ENCODE assay signal across 8 cellular contexts in the genomic region with DNA sequence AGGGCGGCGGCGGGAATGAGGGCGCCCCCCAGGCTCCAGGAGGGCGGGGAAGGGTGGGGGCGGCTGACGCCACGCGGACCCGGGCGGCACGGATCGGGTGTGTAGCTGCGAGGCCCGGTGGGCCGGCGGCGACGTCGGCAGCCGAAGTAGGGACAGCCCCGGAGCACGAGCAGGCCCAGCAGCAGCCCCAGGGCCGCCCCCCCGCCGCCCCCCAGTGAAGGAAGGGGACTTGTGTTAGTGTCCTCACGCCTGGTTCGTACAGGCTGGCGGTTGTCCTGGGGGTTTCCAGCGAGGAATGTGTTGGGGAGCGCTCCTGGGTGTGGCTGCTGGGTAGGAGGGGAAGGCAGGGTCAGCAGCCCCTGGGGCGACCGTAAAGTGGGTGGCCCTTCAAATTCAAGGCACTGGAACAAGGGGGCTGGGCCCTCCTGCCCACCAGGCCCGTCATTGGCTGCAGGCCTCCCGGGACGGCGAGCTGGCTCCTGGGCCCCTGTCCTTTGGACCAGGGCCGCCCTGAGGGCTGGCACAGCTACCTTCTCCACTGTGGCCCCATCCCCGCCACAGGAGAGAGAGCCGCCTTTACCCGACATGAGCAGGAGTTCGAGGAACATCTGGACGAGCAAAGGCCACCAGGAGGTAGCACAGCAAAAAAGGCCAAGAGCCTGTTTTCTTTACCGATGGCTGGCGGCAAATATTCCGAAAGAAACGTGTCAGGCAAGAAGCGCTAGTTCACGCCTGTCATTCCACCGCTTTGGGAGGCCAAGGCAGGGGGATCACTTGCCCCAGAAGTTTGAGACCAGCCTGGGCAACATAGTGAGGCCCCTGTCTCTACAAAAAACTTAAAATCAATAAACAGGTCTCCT. TPM values are rescaled to one million over a fixed set of nuclear protein-coding genes. Genes with fewer than 3 reads are reported as not detected.
DNase-seq lines count a peak whose midpoint lies in the region; ATAC-seq and TF ChIP-seq lines count a peak whose summit lies in the region.

No MANE protein-coding gene starts in this region.

- H3K4me1 ChIP-seq in mammary epithelial cell (ENCODE audit: insufficient read depth, low read length) (peaks cover 28% of the 10 kb centered on the region), stomach smooth muscle (ENCODE audit: control insufficient read depth, insufficient read depth, low read length) (peaks cover 41% of the 10 kb centered on the region)

- DNase-seq in AG08396 (ENCODE audit: low spot score), result peak; percentile 64
- DNase-seq in NOMO-1 (lab: John Stamatoyannopoulos, UW; ENCODE audit: unreplicated experiment in 2 of 2), result peak; percentile 23 to 58
- peak; percentile 40 for DNase-seq in mammary epithelial cell
- peak; percentile 55 to 57 for DNase-seq in left colon

- CTCF ChIA-PET in mammary epithelial cell (lab: Charles Lee; ENCODE audit: low non-redundant PET), result no interaction called here

- peak; percentile 2 for ATAC-seq in GM21360 (IDR thresholded peaks at IDR 0.05; ENCODE audit: unreplicated experiment)
- ATAC-seq in left colon, result peak; percentile 28
- ATAC-seq in GM18519 (IDR thresholded peaks at IDR 0.05; ENCODE audit: low FRiP score, unreplicated experiment), result no peak
- ATAC-seq in GM18517 (IDR thresholded peaks at IDR 0.05; ENCODE audit: unreplicated experiment), result no peak

- H4K20me1 ChIP-seq in mammary epithelial cell (ENCODE audit: insufficient read depth, low read length), result no peaks in the 10 kb centered on the region

- BruUV-seq in mammary epithelial cell (replicated peaks; lab: Mats Ljungman, UMichigan), result TSS peak; percentile 21

- intact Hi-C loops in mammary epithelial cell (cut with micrococcal nuclease), result loop anchor here (1.0 to 2.0 kb wide), 3 partner anchors 25 to 152 kb away; partner anchors contain the start of gene NACC2
- intact Hi-C loops in left colon (cut with DNase I, micrococcal nuclease), result loop anchor here in 1 of 2 donors (5.0 kb wide), 1 partner anchor 152 kb away; no protein-coding TSS in a partner anchor

- WGBS in mammary epithelial cell (ENCODE audit: low coverage, missing lambda C conversion rate), result 0% methylated on average over 1 of the region's 50 CpGs

- H3K27me3 ChIP-seq in mammary epithelial cell (ENCODE audit: insufficient read depth, low read length), result no peaks in the 10 kb centered on the region
- H3K27me3 ChIP-seq in stomach smooth muscle (ENCODE audit: control insufficient read depth in 1 of 2, insufficient read depth in 2 of 2, low read length in 2 of 2), result peaks cover 0 to 2% of the 10 kb centered on the region in 2 donors

- H3K4me2 ChIP-seq in mammary epithelial cell (ENCODE audit: insufficient read depth, low read depth, low read length), result peak overlapping the region; percentile 96

- H3K27ac ChIP-seq in mammary epithelial cell (ENCODE audit: insufficient read depth, low read depth, low read length) (peak overlapping the region; percentile 73), stomach smooth muscle (ENCODE audit: low read length) (peak overlapping the region; percentile 77)

- H3K9ac ChIP-seq in mammary epithelial cell (ENCODE audit: insufficient read depth, low read length) (peak overlapping the region; percentile 53), stomach smooth muscle (ENCODE audit: low read length in 2 of 2) (peak overlapping the region; percentile 86)

- peaks cover 47% of the 10 kb centered on the region for H3K79me2 ChIP-seq in mammary epithelial cell (ENCODE audit: insufficient read depth, low read length)

- H3K36me3 ChIP-seq in mammary epithelial cell (ENCODE audit: insufficient read depth, low read length) (no peaks in the 10 kb centered on the region), stomach smooth muscle (ENCODE audit: control insufficient read depth in 2 of 2, insufficient read depth in 2 of 2, low read length in 2 of 2) (peaks cover 4% of the 10 kb centered on the region in 2 donors)

- peak overlapping the region; percentile 59 to 84 (median 68) for H3K4me3 ChIP-seq in mammary epithelial cell (replicated peaks in 1 of 3; ENCODE audit: insufficient read depth in 1 of 3, low read depth in 2 of 3, low read length in 3 of 3)
- H3K4me3 ChIP-seq in stomach smooth muscle (ENCODE audit: low read length in 2 of 2), result peak overlapping the region; percentile 63 to 77

- H3K9me3 ChIP-seq in mammary epithelial cell (replicated peaks; ENCODE audit: insufficient read depth, low read length), result no peaks in the 10 kb centered on the region
- H3K9me3 ChIP-seq in stomach smooth muscle (ENCODE audit: control insufficient read depth in 2 of 2, low read length in 2 of 2), result no peaks in the 10 kb centered on the region

- H2AFZ ChIP-seq in mammary epithelial cell (ENCODE audit: low read depth, low read length), result peak overlapping the region; percentile 80

- no peak for TF ChIP-seq CTCF in mammary epithelial cell (conservative IDR thresholded peaks at IDR 0.05 in 1 of 2, IDR thresholded peaks at IDR 0.05 in 1 of 2; ENCODE audit: extremely low read depth in 1 of 2, insufficient read depth in 1 of 2, low read depth in 1 of 2, low read length in 2 of 2)

- dilution Hi-C loops in mammary epithelial cell (cut with HindIII; ENCODE audit: low sequenced_read_pairs), result no loop called here

- in situ Hi-C loops in mammary epithelial cell (cut with MboI; ENCODE audit: low sequenced_read_pairs in 2 of 2), result loop anchor here (5.0 to 10.0 kb wide), 2 partner anchors 152 to 155 kb away; partner anchors contain the start of gene UBAC1 (in 1 of the 2)

RNA-seq across cellular contexts. Expression of gene TMEM250, which starts 0.8 kb away (rescaled TPM):
- total RNA-seq in mammary epithelial cell, result 10 to 100 TPM; 33.8 to 49.8 TPM
- polyA plus RNA-seq in mammary epithelial cell, result 27.9 TPM
- polyA minus RNA-seq in mammary epithelial cell, result 25.5 TPM
- 10 to 100 TPM; 51.0 to 59.3 TPM for total RNA-seq in left colon

RNA-seq across cellular contexts. Expression of gene NACC2, which starts 24.4 kb away (rescaled TPM):
- 10 to 100 TPM; 14.1 to 27.3 TPM for total RNA-seq in mammary epithelial cell
- 6.7 TPM for polyA plus RNA-seq in mammary epithelial cell
- polyA minus RNA-seq in mammary epithelial cell, result 13.1 TPM
- total RNA-seq in left colon, result 10 to 100 TPM; 16.0 to 25.2 TPM

Comparison
In these comparisons a context has a peak if more than half of its experiments do, and no peak if none do; other contexts are left out.
1. ATAC-seq: peak in GM21360 (single experiment) and left colon (single experiment); none in GM18519 (single experiment) and GM18517 (single experiment).
2. Peak in every context shown above with its lines, with median percentiles within 50 percentile points of each other: DNase-seq.